25 cellular contexts compared by ENCODE assay signal in genomic region chr6:41476407-41476806, GRCh38.
A peak's percentile ranks its signal among the peaks of the same experiment; 100 is the strongest.
DNase-seq lines count a peak whose midpoint lies in the region; ATAC-seq, FAIRE-seq and TF ChIP-seq lines count a peak whose summit lies in the region.
"Had no signal": no experiment of that assay in that cellular context is flagged by ENCODE, and none has a peak within 500 bp of the region (broad histone marks: within the 10 kb centered on the region; RNA-seq: fewer than 3 reads in every experiment).

No MANE protein-coding gene starts in this region.

- H3K79me2 ChIP-seq in HepG2 (ENCODE audit: insufficient read depth, low read length), result no peaks in the 10 kb centered on the region

- H3K4me1 Mint-ChIP-seq in nephron, result peaks cover 22% of the 10 kb centered on the region
- H3K4me1 Mint-ChIP-seq: CD14-positive monocyte had no signal

- H3K27ac Mint-ChIP-seq in nephron, result peak overlapping the region; percentile 39 to 55 (median 54)
- H3K27ac Mint-ChIP-seq: B cell; CD14-positive monocyte; CD4-positive, alpha-beta T cell; CD8-positive, alpha-beta memory T cell had no signal

- H3K9me3 Mint-ChIP-seq in nephron, result no peaks in the 10 kb centered on the region
- H3K9me3 Mint-ChIP-seq: CD4-positive, alpha-beta T cell; CD8-positive, alpha-beta memory T cell had no signal

- H3K9me3 ChIP-seq in HepG2 (ENCODE audit: low read length), result no peaks in the 10 kb centered on the region
- no peaks in the 10 kb centered on the region for H3K9me3 ChIP-seq in right lobe of liver
- H3K9me3 ChIP-seq: BLaER1 treated with 17β-estradiol and CSF1 and Interleukin-3, amounts not matched to agents 10 nM and 100 nM had no signal

- no peak overlapping the region for H3K4me3 ChIP-seq in HepG2 (replicated peaks in 1 of 3; ENCODE audit: insufficient read depth in 1 of 3, low read depth in 2 of 3, low read length in 3 of 3)
- H3K4me3 ChIP-seq in right lobe of liver, result no peak overlapping the region
- H3K4me3 ChIP-seq: BLaER1 treated with 17β-estradiol and CSF1 and Interleukin-3, amounts not matched to agents 10 nM and 100 nM; GM12878; GM23248 had no signal

- ATAC-seq in HepG2 (no peak), right lobe of liver (no peak), HG03457 (IDR thresholded peaks at IDR 0.05; ENCODE audit: unreplicated experiment) (no peak)
- ATAC-seq: GM12878, HCT116 had no signal

- H3K4me3 Mint-ChIP-seq in nephron, result no peak overlapping the region
- H3K4me3 Mint-ChIP-seq: B cell; CD14-positive monocyte; CD4-positive, alpha-beta T cell; CD8-positive, alpha-beta memory T cell had no signal

- TF ChIP-seq EP300 in HepG2 (IDR thresholded peaks at IDR 0.05; ENCODE audit: low read depth in 2 of 2, low read length in 2 of 2), result no peak
- TF ChIP-seq EP300 in HepG2 (CRISPR knock-in tag; IDR thresholded peaks at IDR 0.05; ENCODE audit: borderline replicate concordance), result no peak

- 71% methylated on average over 5 of the region's 5 CpGs for WGBS in HepG2 (ENCODE audit: low lambda C conversion rate)
- WGBS in right lobe of liver (ENCODE audit: insufficient coverage, low coverage, low lambda C conversion rate, missing lambda C conversion rate), result 70% methylated on average over 5 of the region's 5 CpGs

- H3K27ac ChIP-seq in HepG2 (ENCODE audit: extremely low read length, insufficient read depth, low read length), result no peak overlapping the region
- no peak overlapping the region for H3K27ac ChIP-seq in right lobe of liver
- H3K27ac ChIP-seq: 22Rv1; BLaER1 treated with 17β-estradiol and CSF1 and Interleukin-3, amounts not matched to agents 10 nM and 100 nM; GM23248 had no signal

- no peak for TF ChIP-seq CTCF in HepG2 (CRISPR knock-in tag; IDR thresholded peaks at IDR 0.05)
- no peak for TF ChIP-seq CTCF in right lobe of liver (IDR thresholded peaks at IDR 0.05)
- TF ChIP-seq CTCF in nephron (IDR thresholded peaks at IDR 0.05; ENCODE audit: unreplicated experiment in 3 of 3), result no peak

- POLR2A ChIA-PET in HepG2 (lab: Yijun Ruan, JAX), result no interaction called here

- H4K20me1 ChIP-seq in HepG2 (ENCODE audit: insufficient read depth, low read length), result no peaks in the 10 kb centered on the region
- H4K20me1 ChIP-seq: BLaER1 treated with 17β-estradiol and CSF1 and Interleukin-3, amounts not matched to agents 10 nM and 100 nM had no signal

- no peak overlapping the region for H2AFZ ChIP-seq in HepG2 (ENCODE audit: low read length)
- H2AFZ ChIP-seq: GM23248 had no signal

- TF ChIP-seq RAD21 in HepG2 (CRISPR knock-in tag; IDR thresholded peaks at IDR 0.05), result no peak

- TF ChIP-seq POLR2A in HepG2 (IDR thresholded peaks at IDR 0.05; ENCODE audit: insufficient read depth in 1 of 2, low read depth in 2 of 2, low read length in 2 of 2), result no peak
- no peak for TF ChIP-seq POLR2A in right lobe of liver (IDR thresholded peaks at IDR 0.05)

- in situ Hi-C loops in HepG2 (cut with HindIII; ENCODE audit: extremely low pct_ligation_motif_present, low pct_unique_long_range_greater_than_20kb), result no loop called here

- H3K4me2 ChIP-seq in HepG2 (ENCODE audit: low read depth, low read length), result no peak overlapping the region

- no peak overlapping the region for H3K9ac ChIP-seq in HepG2 (ENCODE audit: insufficient read depth, low read depth, low read length)
- H3K9ac ChIP-seq: BLaER1 treated with 17β-estradiol and CSF1 and Interleukin-3, amounts not matched to agents 10 nM and 100 nM; GM23248 had no signal

- peaks cover 47% of the 10 kb centered on the region for H3K27me3 Mint-ChIP-seq in nephron (ENCODE audit: low read depth)

- intact Hi-C loops in HepG2 (cut with micrococcal nuclease; ENCODE audit: unreplicated experiment) (no loop called here), right lobe of liver (cut with DNase I) (no loop called here)

- BruUV-seq in HepG2 (replicated peaks; lab: Mats Ljungman, UMichigan), result no TSS peak

- peaks cover 39% of the 10 kb centered on the region for H3K4me1 ChIP-seq in HepG2 (ENCODE audit: insufficient read depth, low read length)
- H3K4me1 ChIP-seq in right lobe of liver, result no peaks in the 10 kb centered on the region

- no peak for DNase-seq in HepG2 (ENCODE audit: low spot score)
- no peak for DNase-seq in right lobe of liver
- DNase-seq in SK-N-DZ (ENCODE audit: low spot score), result peak; percentile 45
- no peak for DNase-seq in activated CD4-positive, CD25-positive, alpha-beta regulatory T cell treated with anti-CD3 and anti-CD28 coated beads, Interleukin-2, amount 50 U/mL, for 72 hours
- DNase-seq in NCI-H1092 treated with DMSO at 0.1 percent for 48 hours (lab: John Stamatoyannopoulos, UW), result no peak
- DNase-seq in NCI-H774 (lab: John Stamatoyannopoulos, UW), result no peak
- DNase-seq: CD4-positive, alpha-beta T cell; CD8-positive, alpha-beta memory T cell; DMS 273 treated with DMSO at 0.1 percent for 48 hours; DMS79; GM23248; H7 had no signal

- FAIRE-seq in HepG2 (lab: Jason Lieb, UNC), result no peak
- FAIRE-seq: A204.1, D721Med, G401.6, GM12878, GM19239, H1 had no signal

- H3K27me3 ChIP-seq in HepG2 (ENCODE audit: control insufficient read depth in 1 of 2, insufficient read depth in 2 of 2, low read length in 2 of 2) (peaks cover 7 to 25% of the 10 kb centered on the region in 2 experiments; a peak in 4 of 5 replicates), right lobe of liver (no peaks in the 10 kb centered on the region)
- H3K27me3 ChIP-seq: BLaER1 treated with 17β-estradiol and CSF1 and Interleukin-3, amounts not matched to agents 10 nM and 100 nM had no signal

- H3K36me3 Mint-ChIP-seq in nephron (ENCODE audit: low read depth), result no peaks in the 10 kb centered on the region
- H3K36me3 Mint-ChIP-seq: CD14-positive monocyte; CD8-positive, alpha-beta memory T cell had no signal

- CTCF ChIA-PET in HepG2 (lab: Yijun Ruan, JAX; ENCODE audit: low intra/inter-chr PET ratio, low total read pairs), result no interaction called here

- H3K36me3 ChIP-seq in HepG2 (replicated peaks in 1 of 2; ENCODE audit: control insufficient read depth in 1 of 2, insufficient read depth in 2 of 2, low read length in 2 of 2), result no peaks in the 10 kb centered on the region
- no peaks in the 10 kb centered on the region for H3K36me3 ChIP-seq in right lobe of liver
- H3K36me3 ChIP-seq: BLaER1 treated with 17β-estradiol and CSF1 and Interleukin-3, amounts not matched to agents 10 nM and 100 nM had no signal

TF ChIP-seq in HepG2, 621 proteins besides CTCF, POLR2A, EP300 and RAD21:
- no peak for TF ChIP-seq ZNF431 (CRISPR knock-in tag; IDR thresholded peaks at IDR 0.05; ENCODE audit: borderline replicate concordance, low read depth)
- 0 out of 2 replicates have a peak, but pooled peaks have one; percentile 15 for TF ChIP-seq ZNF629 (CRISPR knock-in tag; conservative IDR thresholded peaks at IDR 0.05)
